17 cellular contexts compared by ENCODE assay signal in the genomic region with DNA sequence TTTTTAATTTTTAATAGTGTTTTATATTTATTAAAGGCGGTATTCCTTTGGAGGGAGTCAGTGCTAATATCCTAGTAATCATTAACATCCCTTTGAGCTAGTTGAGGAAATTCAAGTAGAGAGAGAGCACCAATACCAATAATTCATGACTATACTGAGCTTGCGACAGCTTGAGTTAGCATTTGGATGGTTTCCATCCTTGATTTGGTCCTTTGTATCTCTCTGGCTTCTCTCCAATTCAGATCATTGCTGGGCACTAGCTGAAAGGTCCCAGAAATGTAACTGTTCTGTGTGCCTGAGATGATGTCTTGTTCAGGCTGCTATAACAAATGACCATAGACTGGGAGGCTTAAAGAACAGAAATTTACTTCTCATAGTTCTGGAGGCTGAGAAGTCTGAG.
DNase-seq lines count a peak whose midpoint lies in the region; ATAC-seq, FAIRE-seq and TF ChIP-seq lines count a peak whose summit lies in the region.
"Had no signal": no experiment of that assay in that cellular context is flagged by ENCODE, and none has a peak within 500 bp of the region (broad histone marks: within the 10 kb centered on the region; RNA-seq: fewer than 3 reads in every experiment).

No MANE protein-coding gene starts in this region.

- no peak for FAIRE-seq in pancreas (lab: Jason Lieb, UNC)
- FAIRE-seq: D721Med, RCC 7860 had no signal

- DNase-seq in NCI-H1105 (lab: John Stamatoyannopoulos, UW) (peak; percentile 2), NCI-H1105 treated with DMSO at 0.1 percent for 48 hours (lab: John Stamatoyannopoulos, UW) (no peak), NCI-H2081 (lab: John Stamatoyannopoulos, UW) (peak; percentile 46 to 79), pancreas (no peak), SIG-M5 (lab: John Stamatoyannopoulos, UW) (no peak), testis (no peak)
- DNase-seq: AML-193, DMS79, MM.1S, NCI-H1694, NCI-H524, NCI-H82, OCI-M1 had no signal

- no peak for TF ChIP-seq POLR2A in testis (IDR thresholded peaks at IDR 0.05)

- intact Hi-C loops in pancreas (cut with DNase I), result no loop called here
- intact Hi-C loops in testis (cut with DNase I; ENCODE audit: low total_unique reads), result no loop called here

- H3K27ac ChIP-seq in VCaP (peak overlapping the region; percentile 53), pancreas (no peak overlapping the region), testis (no peak overlapping the region)

- H3K27me3 ChIP-seq in pancreas (no peaks in the 10 kb centered on the region), testis (no peaks in the 10 kb centered on the region)

- peaks cover 0 to 14% (median 10%) of the 10 kb centered on the region in 3 donors for H3K4me1 ChIP-seq in pancreas
- H3K4me1 ChIP-seq in testis, result no peaks in the 10 kb centered on the region

- TF ChIP-seq CTCF in VCaP (conservative IDR thresholded peaks at IDR 0.05) (no peak), pancreas (IDR thresholded peaks at IDR 0.05) (no peak), testis (IDR thresholded peaks at IDR 0.05) (no peak)

- H3K4me3 ChIP-seq in pancreas (no peak overlapping the region), testis (no peak overlapping the region)

- ATAC-seq in pancreas, result peak; percentile 22 to 59 (median 50)
- ATAC-seq in HG02623 (IDR thresholded peaks at IDR 0.05; ENCODE audit: unreplicated experiment), result no peak

- H3K9me3 ChIP-seq in pancreas (no peaks in the 10 kb centered on the region), testis (no peaks in the 10 kb centered on the region)

- 43 to 55% methylated on average over 2 of the region's 2 CpGs for WGBS in pancreas, 2 donors
- 82 to 86% methylated on average over 2 of the region's 2 CpGs for WGBS in testis, 2 donors

- H3K36me3 ChIP-seq in pancreas (no peaks in the 10 kb centered on the region), testis (ENCODE audit: low read depth, missing control alignments) (no peaks in the 10 kb centered on the region)

Comparison
In these comparisons a context has a peak if more than half of its experiments do, and no peak if none do; other contexts are left out.
1. DNase-seq: peak in NCI-H1105 (single experiment) and NCI-H2081 (2 of 2); none in NCI-H1105 treated with DMSO at 0.1 percent for 48 hours (single experiment), pancreas (0 of 6), SIG-M5 (single experiment) and testis (single experiment).